Comparison of ENCODE assay signal across 8 cellular contexts in the genomic region with DNA sequence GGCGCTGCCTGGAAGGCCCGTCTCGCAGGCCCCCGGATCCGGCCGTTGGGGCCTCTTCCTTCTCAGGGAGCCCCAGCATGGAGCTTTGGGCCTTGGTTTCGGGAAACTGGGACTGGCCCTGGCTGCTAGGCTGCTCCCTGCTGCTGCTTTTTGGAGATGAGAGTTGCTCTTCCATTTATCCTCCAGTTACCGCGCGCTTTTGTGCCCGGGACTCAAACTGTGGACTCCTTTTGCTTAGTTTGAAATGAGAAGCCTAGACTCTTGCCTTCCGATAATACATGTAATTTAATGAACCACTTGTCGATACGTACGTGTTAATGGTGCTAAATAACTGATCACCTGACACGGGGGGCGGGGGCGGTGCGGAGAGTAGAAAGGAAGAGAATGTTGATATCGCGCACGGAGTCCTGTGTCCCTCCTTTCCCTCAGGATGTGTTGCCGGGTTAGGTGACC. TPM values are rescaled to one million over a fixed set of nuclear protein-coding genes. Genes with fewer than 3 reads are reported as not detected.
DNase-seq lines count a peak whose midpoint lies in the region; ATAC-seq and TF ChIP-seq lines count a peak whose summit lies in the region.

No MANE protein-coding gene starts in this region.

- H3K36me3 ChIP-seq in Karpas-422 (ENCODE audit: insufficient read depth, low read length): no peaks in the 10 kb centered on the region

- H3K9me3 ChIP-seq in CD4-positive, alpha-beta T cell (ENCODE audit: control insufficient read depth, low read length): no peaks in the 10 kb centered on the region
- H3K9me3 ChIP-seq in Karpas-422 (ENCODE audit: low read length): no peaks in the 10 kb centered on the region

- peak overlapping the region; percentile 96 for H3K4me2 ChIP-seq in Karpas-422 (ENCODE audit: low read depth, low read length, poor library complexity, severe bottlenecking)

- H2AFZ ChIP-seq in Karpas-422 (ENCODE audit: low read length): no peak overlapping the region

- POLR2A ChIA-PET in CD4-positive, alpha-beta T cell (lab: Charles Lee): interaction anchor here (0.8 to 4.5 kb wide), 11 partner anchors 9 to 128 kb away, joined by 3 to 107 read pairs (median 7); no protein-coding TSS in a partner anchor

- no peaks in the 10 kb centered on the region for H3K9me2 ChIP-seq in Karpas-422 (replicated peaks; ENCODE audit: insufficient read depth, low read length)

- no peak for TF ChIP-seq CTCF in CD4-positive, alpha-beta T cell (IDR thresholded peaks at IDR 0.05)
- no peak for TF ChIP-seq CTCF in retinal pigment epithelial cell (conservative IDR thresholded peaks at IDR 0.05; ENCODE audit: low read depth, low read length)

- H3K79me2 ChIP-seq in Karpas-422 (ENCODE audit: low read length): peaks cover 58% of the 10 kb centered on the region

- no peaks in the 10 kb centered on the region for H3K27me3 Mint-ChIP-seq in CD4-positive, alpha-beta T cell

- H3K4me1 ChIP-seq in Karpas-422 (ENCODE audit: low read length): peaks cover 46% of the 10 kb centered on the region

- H3K4me3 ChIP-seq in Karpas-422 (ENCODE audit: low read length) (peak overlapping the region; percentile 95), retinal pigment epithelial cell (ENCODE audit: low read length) (peak overlapping the region; percentile 80)

- peak overlapping the region; percentile 99 for H3K4me3 Mint-ChIP-seq in CD4-positive, alpha-beta T cell

- DNase-seq in CD4-positive, alpha-beta T cell: peak; percentile 22 to 58 (median 40)
- DNase-seq in Karpas-422: peak; percentile 83
- DNase-seq in hippocampal formation (lab: John Stamatoyannopoulos, UW): peak; percentile 55 to 59
- DNase-seq in retinal pigment epithelial cell (ENCODE audit: low read depth): no peak
- no peak for DNase-seq in GM19238 (ENCODE audit: insufficient read length, low spot score)

- peaks cover 27% of the 10 kb centered on the region for H4K20me1 ChIP-seq in Karpas-422 (ENCODE audit: insufficient read depth, low read depth, low read length)

- CTCF ChIA-PET in CD4-positive, alpha-beta T cell (lab: Charles Lee): interaction anchor here (0.9 to 4.2 kb wide), 2 partner anchors 38 to 53 kb away, joined by 4 to 18 read pairs; no protein-coding TSS in a partner anchor

- intact Hi-C loops in CD4-positive, alpha-beta T cell (cut with DNase I, micrococcal nuclease): loop anchor here in 1 of 2 experiments (2.0 to 5.0 kb wide), 4 partner anchors 14 to 71 kb away; no protein-coding TSS in a partner anchor

- peak overlapping the region; percentile 97 for H3K27ac ChIP-seq in CD4-positive, alpha-beta T cell (ENCODE audit: low read depth, low read length)
- H3K27ac ChIP-seq in Karpas-422 (ENCODE audit: low read length) (peak overlapping the region; percentile 74), angular gyrus (ENCODE audit: low read depth, low read length) (peak overlapping the region; percentile 96)

- H3K27ac Mint-ChIP-seq in CD4-positive, alpha-beta T cell: peak overlapping the region; percentile 99

- H3K27me3 ChIP-seq in CD4-positive, alpha-beta T cell (ENCODE audit: control insufficient read depth, insufficient read depth, low read length): no peaks in the 10 kb centered on the region
- no peaks in the 10 kb centered on the region for H3K27me3 ChIP-seq in Karpas-422 (ENCODE audit: low read length)

- no peaks in the 10 kb centered on the region for H3K9me3 Mint-ChIP-seq in CD4-positive, alpha-beta T cell

- ATAC-seq in CD4-positive, alpha-beta T cell (ENCODE audit: poor library complexity): no peak
- peak; percentile 21 for ATAC-seq in GM21529 (IDR thresholded peaks at IDR 0.05; ENCODE audit: unreplicated experiment)
- peak; percentile 9 for ATAC-seq in SK-N-SH treated with all-trans-retinoic acid at 6 μM for 48 hours

- peak overlapping the region; percentile 90 for H3K9ac ChIP-seq in Karpas-422 (ENCODE audit: low read length)

- H3K36me3 Mint-ChIP-seq in CD4-positive, alpha-beta T cell (ENCODE audit: low read depth): peaks cover 17% of the 10 kb centered on the region

- H3K4me1 Mint-ChIP-seq in CD4-positive, alpha-beta T cell (ENCODE audit: low read depth): peaks cover 63% of the 10 kb centered on the region

TF ChIP-seq in SK-N-SH treated with all-trans-retinoic acid at 6 μM for 48 hours, 23 proteins besides CTCF, POLR2A, EP300 and RAD21:
- TF ChIP-seq POU6F1 (CRISPR knock-in tag; IDR thresholded peaks at IDR 0.05; ENCODE audit: borderline replicate concordance, low read depth) (no peak), TOX (CRISPR knock-in tag; IDR thresholded peaks at IDR 0.05; ENCODE audit: borderline replicate concordance) (no peak), CSRNP3 (CRISPR knock-in tag; IDR thresholded peaks at IDR 0.05) (no peak), ZC3H10 (CRISPR knock-in tag; IDR thresholded peaks at IDR 0.05) (no peak), ISL1 (CRISPR knock-in tag; IDR thresholded peaks at IDR 0.05) (no peak), ZNF70 (CRISPR knock-in tag; IDR thresholded peaks at IDR 0.05) (no peak), ZFP3 (CRISPR knock-in tag; IDR thresholded peaks at IDR 0.05) (no peak), TCF4 (CRISPR knock-in tag; IDR thresholded peaks at IDR 0.05; ENCODE audit: borderline replicate concordance) (no peak), PPARA (CRISPR knock-in tag; IDR thresholded peaks at IDR 0.05; ENCODE audit: borderline replicate concordance) (no peak), ZFP30 (CRISPR knock-in tag; IDR thresholded peaks at IDR 0.05) (no peak), ZNF565 (CRISPR knock-in tag; conservative IDR thresholded peaks at IDR 0.05; ENCODE audit: low read depth) (no peak), ESRRG (CRISPR knock-in tag; IDR thresholded peaks at IDR 0.05) (no peak), PATZ1 (CRISPR knock-in tag; IDR thresholded peaks at IDR 0.05; ENCODE audit: borderline replicate concordance) (no peak), OSR1 (CRISPR knock-in tag; IDR thresholded peaks at IDR 0.05) (no peak), SNAI2 (CRISPR knock-in tag; IDR thresholded peaks at IDR 0.05) (no peak)

RNA-seq across cellular contexts. Expression of gene PHF3, which starts 0.9 kb away (rescaled TPM):
- 100 to 1,000 TPM; 125 to 136 TPM for total RNA-seq in CD4-positive, alpha-beta T cell
- 74.7 and 86.3 TPM in 2 replicates for total RNA-seq in Karpas-422 (2014; rRNA removed; shearing (Covaris generic); ENCODE audit: low replicate concordance)

Comparison
In these comparisons a context has a peak if more than half of its experiments do, and no peak if none do; other contexts are left out.
1. DNase-seq: peak in CD4-positive, alpha-beta T cell (10 of 10), Karpas-422 (single experiment) and hippocampal formation (2 of 2); none in retinal pigment epithelial cell (single experiment) and GM19238 (single experiment).
2. Peak in every context shown above with its lines, with median percentiles within 50 percentile points of each other: H3K27ac ChIP-seq.